26 cellular contexts compared by ENCODE assay signal in genomic region chr3:60575726-60576272, GRCh38.
"Had no signal": no experiment of that assay in that cellular context is flagged by ENCODE, and none has a peak within 500 bp of the region (broad histone marks: within the 10 kb centered on the region; RNA-seq: fewer than 3 reads in every experiment).

No MANE protein-coding gene starts in this region.

- H3K36me3 ChIP-seq: WERI-Rb-1 had no signal

- H3K36me3 Mint-ChIP-seq: activated naive CD4-positive, alpha-beta T cell treated with anti-CD3 and anti-CD28 coated beads, Interleukin-2, amount 10 ng/mL, durations not matched to agents 7 days and 5 days; activated naive CD8-positive, alpha-beta T cell treated with anti-CD3 and anti-CD28 coated beads for 36 hours; brain; T-cell had no signal

- H3K4me3 Mint-ChIP-seq: activated CD4-positive, alpha-beta T cell treated with anti-CD3 and anti-CD28 coated beads for 36 hours; activated CD8-positive, alpha-beta T cell treated with anti-CD3 and anti-CD28 coated beads for 36 hours; activated naive CD4-positive, alpha-beta T cell treated with anti-CD3 and anti-CD28 coated beads, Interleukin-2, amount 10 ng/mL, durations not matched to agents 7 days and 5 days; activated naive CD8-positive, alpha-beta T cell treated with anti-CD3 and anti-CD28 coated beads for 36 hours; activated T-cell treated with anti-CD3 and anti-CD28 coated beads, Interleukin-2, amount 50 U/mL, for 72 hours; brain; central memory CD8-positive, alpha-beta T cell; T-cell had no signal

- H3K27ac Mint-ChIP-seq: activated CD4-positive, alpha-beta T cell treated with anti-CD3 and anti-CD28 coated beads for 36 hours; activated CD8-positive, alpha-beta T cell treated with anti-CD3 and anti-CD28 coated beads for 36 hours; activated naive CD4-positive, alpha-beta T cell treated with anti-CD3 and anti-CD28 coated beads, Interleukin-2, amount 10 ng/mL, durations not matched to agents 7 days and 5 days; activated naive CD8-positive, alpha-beta T cell treated with anti-CD3 and anti-CD28 coated beads for 36 hours; activated T-cell treated with anti-CD3 and anti-CD28 coated beads, Interleukin-2, amount 50 U/mL, for 72 hours; activated T-helper 2 cell treated with anti-CD3 and anti-CD28 coated beads, Interferon-gamma antibody, Interleukin-2, Interleukin-4, amounts not matched to agents 10 μg/mL and 5 μg/mL and 100 μg/mL, durations not matched to agents 14 hours and 24 hours and 36 hours; brain; T-cell had no signal

- H3K27me3 Mint-ChIP-seq: activated CD4-positive, alpha-beta T cell treated with anti-CD3 and anti-CD28 coated beads for 36 hours; activated CD8-positive, alpha-beta T cell treated with anti-CD3 and anti-CD28 coated beads for 36 hours; activated naive CD4-positive, alpha-beta T cell treated with anti-CD3 and anti-CD28 coated beads, Interleukin-2, amount 10 ng/mL, durations not matched to agents 7 days and 5 days; activated naive CD8-positive, alpha-beta T cell treated with anti-CD3 and anti-CD28 coated beads for 36 hours; brain had no signal

- H3K4me3 ChIP-seq: K562, SK-N-MC had no signal

- H3K4me1 Mint-ChIP-seq: activated CD4-positive, alpha-beta T cell treated with anti-CD3 and anti-CD28 coated beads for 36 hours; activated naive CD4-positive, alpha-beta T cell treated with anti-CD3 and anti-CD28 coated beads, Interleukin-2, amount 10 ng/mL, durations not matched to agents 7 days and 5 days; activated naive CD8-positive, alpha-beta T cell treated with anti-CD3 and anti-CD28 coated beads for 36 hours; central memory CD8-positive, alpha-beta T cell; T-cell had no signal

- H3K27ac ChIP-seq: SK-N-MC, WERI-Rb-1 had no signal

- DNase-seq: activated CD4-positive, alpha-beta T cell treated with anti-CD3 and anti-CD28 coated beads for 36 hours; activated CD8-positive, alpha-beta memory T cell treated with anti-CD3 and anti-CD28 coated beads, Interleukin-2, amount 50 U/mL, for 4 hours; activated CD8-positive, alpha-beta T cell treated with anti-CD3 and anti-CD28 coated beads for 36 hours; activated gamma-delta T cell treated with Interleukin-2 at 50 U/mL for 16 hours; activated naive CD4-positive, alpha-beta T cell treated with anti-CD3 and anti-CD28 coated beads, Interleukin-2, amount 10 ng/mL, durations not matched to agents 7 days and 5 days; activated naive CD8-positive, alpha-beta T cell treated with anti-CD3 and anti-CD28 coated beads for 36 hours; activated T-cell treated with anti-CD3 and anti-CD28 coated beads, Interleukin-2, amount 50 U/mL, for 72 hours; Karpas-422; NCI-H1092; NCI-H1417; NCI-H1930; NCI-H2171 treated with DMSO at 0.1 percent for 48 hours; NCI-H226; NCI-H526; NCI-H82; NK-92 treated with Interleukin-12 subunit alpha and Interleukin-12 subunit beta, amount 100 ng/mL, for 24 hours; RPMI8226; T-cell; T-helper 2 cell; T1000; WERI-Rb-1 had no signal

- H3K9me3 Mint-ChIP-seq: activated CD8-positive, alpha-beta T cell treated with anti-CD3 and anti-CD28 coated beads for 36 hours; activated naive CD4-positive, alpha-beta T cell treated with anti-CD3 and anti-CD28 coated beads, Interleukin-2, amount 10 ng/mL, durations not matched to agents 7 days and 5 days; activated naive CD8-positive, alpha-beta T cell treated with anti-CD3 and anti-CD28 coated beads for 36 hours; activated T-cell treated with anti-CD3 and anti-CD28 coated beads, Interleukin-2, amount 50 U/mL, for 72 hours; activated T-helper 2 cell treated with anti-CD3 and anti-CD28 coated beads, Interferon-gamma antibody, Interleukin-2, Interleukin-4, amounts not matched to agents 10 μg/mL and 5 μg/mL and 100 μg/mL, durations not matched to agents 14 hours and 24 hours and 36 hours; brain; central memory CD8-positive, alpha-beta T cell; T-cell had no signal
